In genomic region chr5:64166201-64166959, GRCh38 we compare ENCODE assay signal across 8 cellular contexts. TPM values are rescaled to one million over a fixed set of nuclear protein-coding genes. Genes with fewer than 3 reads are reported as not detected.
DNase-seq lines count a peak whose midpoint lies in the region; ATAC-seq and TF ChIP-seq lines count a peak whose summit lies in the region.

No MANE protein-coding gene starts in this region.

- H3K79me2 ChIP-seq in osteoblast (ENCODE audit: insufficient read depth, low read length) (no peaks in the 10 kb centered on the region), OCI-LY7 (ENCODE audit: insufficient read depth, low read depth, low read length) (no peaks in the 10 kb centered on the region)

- H4K20me1 ChIP-seq in osteoblast (ENCODE audit: insufficient read depth, low read length) (peaks cover 2% of the 10 kb centered on the region), OCI-LY7 (ENCODE audit: insufficient read depth, low read length) (no peaks in the 10 kb centered on the region)

- H2AFZ ChIP-seq in osteoblast (ENCODE audit: low read length) (peak overlapping the region; percentile 85), OCI-LY7 (ENCODE audit: low read length) (no peak overlapping the region)

- H3K4me2 ChIP-seq in osteoblast (ENCODE audit: insufficient read depth, low read length), result peak overlapping the region; percentile 87
- no peak overlapping the region for H3K4me2 ChIP-seq in OCI-LY7 (ENCODE audit: low read length)

- intact Hi-C loops in OCI-LY7 (cut with micrococcal nuclease; ENCODE audit: unreplicated experiment), result no loop called here

- no peak for ATAC-seq in foreskin keratinocyte

- TF ChIP-seq CTCF in foreskin keratinocyte (conservative IDR thresholded peaks at IDR 0.05), result no peak
- no peak for TF ChIP-seq CTCF in osteoblast (IDR thresholded peaks at IDR 0.05; ENCODE audit: extremely low read depth, low read depth, low read length)
- no peak for TF ChIP-seq CTCF in GM13977 (IDR thresholded peaks at IDR 0.05; ENCODE audit: extremely low read depth, insufficient read depth, missing control alignments)
- TF ChIP-seq CTCF in OCI-LY7 (conservative IDR thresholded peaks at IDR 0.05; ENCODE audit: low read length), result no peak

- CTCF ChIA-PET in OCI-LY7 (lab: Charles Lee; ENCODE audit: unreplicated experiment), result no interaction called here

- H3K4me1 ChIP-seq in foreskin keratinocyte, result peaks cover 13% of the 10 kb centered on the region
- no peaks in the 10 kb centered on the region for H3K4me1 ChIP-seq in osteoblast (ENCODE audit: insufficient read depth, low read length)
- peaks cover 10% of the 10 kb centered on the region for H3K4me1 ChIP-seq in OCI-LY7 (ENCODE audit: insufficient read depth, low read length, poor library complexity, severe bottlenecking)

- in situ Hi-C loops in GM13977 (cut with MboI; ENCODE audit: low pct_unique_long_range_greater_than_20kb, low sequenced_read_pairs, unreplicated experiment), result no loop called here

- no peaks in the 10 kb centered on the region for H3K36me3 ChIP-seq in osteoblast (ENCODE audit: insufficient read depth, low read length)
- H3K36me3 ChIP-seq in OCI-LY7 (ENCODE audit: insufficient read depth, low read length), result no peaks in the 10 kb centered on the region

- H3K4me3 ChIP-seq in GM08714 (ENCODE audit: low read length) (peak overlapping the region; percentile 59), osteoblast (ENCODE audit: insufficient read depth, low read length) (peak overlapping the region; percentile 77), OCI-LY7 (ENCODE audit: low read depth, low read length, poor library complexity, severe bottlenecking) (no peak overlapping the region)

- H3K27me3 ChIP-seq in foreskin keratinocyte (no peaks in the 10 kb centered on the region), osteoblast (ENCODE audit: insufficient read depth, low read length) (peaks cover 39% of the 10 kb centered on the region)

- BruUV-seq in OCI-LY7 (replicated peaks; lab: Mats Ljungman, UMichigan), result no TSS peak

- POLR2A ChIA-PET in OCI-LY7 (lab: Charles Lee), result interaction anchor here (0.6 kb wide), 1 partner anchor 11 kb away, joined by 6 read pairs; no protein-coding TSS in a partner anchor

- DNase-seq in NCI-H69 (lab: John Stamatoyannopoulos, UW) (peak; percentile 67), foreskin keratinocyte (no peak), osteoblast (ENCODE audit: insufficient read length, low spot score, missing footprints) (peak; percentile 70), GM13977 (ENCODE audit: low spot score) (no peak), NCI-H2227 treated with DMSO at 0.1 percent for 48 hours (lab: John Stamatoyannopoulos, UW) (no peak), T-helper 1 cell (no peak), OCI-LY7 (ENCODE audit: low spot score) (no peak)

- H3K9me2 ChIP-seq in OCI-LY7 (ENCODE audit: insufficient read depth, low read length), result no peaks in the 10 kb centered on the region

- H3K9me3 ChIP-seq in osteoblast (ENCODE audit: low read depth, low read length), result no peaks in the 10 kb centered on the region
- no peaks in the 10 kb centered on the region for H3K9me3 ChIP-seq in OCI-LY7 (ENCODE audit: low read length)

- H3K27ac ChIP-seq in foreskin keratinocyte (peak overlapping the region; percentile 85), osteoblast (ENCODE audit: low read depth, low read length) (no peak overlapping the region), OCI-LY7 (ENCODE audit: low read depth, low read length, poor library complexity, severe bottlenecking) (no peak overlapping the region)

RNA-seq across cellular contexts. Expression of gene RNF180, which starts 0.7 kb away (rescaled TPM):
- 5.7 and 5.9 TPM in 2 replicates for total RNA-seq in foreskin keratinocyte
- polyA plus RNA-seq in foreskin keratinocyte, result 0.82 and 1.0 TPM in 2 replicates
- total RNA-seq in osteoblast, result 10.5 and 12.7 TPM in 2 replicates
- not detected in 2 replicates for total RNA-seq in OCI-LY7 (2014; rRNA removed; shearing (Covaris generic))
- not detected in 2 replicates for total RNA-seq in OCI-LY7 (2022)

Comparison
In these comparisons a context has a peak if more than half of its experiments do, and no peak if none do; other contexts are left out.
1. DNase-seq: peak in NCI-H69 (single experiment) and osteoblast (single experiment); none in foreskin keratinocyte (0 of 2), GM13977 (single experiment), NCI-H2227 treated with DMSO at 0.1 percent for 48 hours (single experiment), T-helper 1 cell (0 of 5) and OCI-LY7 (single experiment).